Comparison of ENCODE assay signal across 11 cellular contexts in genomic region chr14:74888164-74889158, GRCh38. TPM values are rescaled to one million over a fixed set of nuclear protein-coding genes. Genes with fewer than 3 reads are reported as not detected.
A peak's percentile ranks its signal among the peaks of the same experiment; 100 is the strongest.
DNase-seq lines count a peak whose midpoint lies in the region; ATAC-seq and TF ChIP-seq lines count a peak whose summit lies in the region.
"Had no signal": no experiment of that assay in that cellular context is flagged by ENCODE, and none has a peak within 500 bp of the region (broad histone marks: within the 10 kb centered on the region; RNA-seq: fewer than 3 reads in every experiment).

No MANE protein-coding gene starts in this region.

- intact Hi-C loops in MCF 10A (cut with micrococcal nuclease) (loop anchor here (2.0 kb wide), 1 partner anchor 16 kb away; no protein-coding TSS in a partner anchor), breast epithelium (cut with DNase I; ENCODE audit: low total_unique reads) (no loop called here)

- TF ChIP-seq CTCF in MCF 10A (IDR thresholded peaks at IDR 0.05; ENCODE audit: unreplicated experiment) (no peak), breast epithelium (IDR thresholded peaks at IDR 0.05) (no peak), WERI-Rb-1 (IDR thresholded peaks at IDR 0.05; ENCODE audit: low read depth, low read length) (no peak), fibroblast of the aortic adventitia (IDR thresholded peaks at IDR 0.05; ENCODE audit: insufficient read depth, low read length) (no peak)

- DNase-seq in MCF 10A (ENCODE audit: unreplicated experiment) (peak; percentile 57), breast epithelium (ENCODE audit: low spot score in 2 of 2) (no peak), WERI-Rb-1 (peak; percentile 54), fibroblast of the aortic adventitia (ENCODE audit: low read depth) (peak; percentile 50)
- DNase-seq in stimulated activated naive B cell treated with anti-CD40 and anti-IgM and Interleukin-4, amounts not matched to agents 10 μg/mL and 1 μg/mL and 100 μg/mL, for 72 hours: no peak
- DNase-seq: activated T-cell treated with anti-CD3 and anti-CD28 coated beads, Interleukin-2, amount 50 U/mL, for 1 hour; NCI-H446; occipital lobe had no signal

- POLR2A ChIA-PET in MCF 10A (lab: Yijun Ruan, JAX): interaction anchor here (0.7 to 1.4 kb wide), 2 partner anchors 8 to 13 kb away, joined by 3 to 4 read pairs; no protein-coding TSS in a partner anchor

- H3K27ac Mint-ChIP-seq in MCF 10A (ENCODE audit: low read depth, unreplicated experiment): peak overlapping the region; percentile 71
- peak overlapping the region; percentile 9 for H3K27ac Mint-ChIP-seq in stimulated activated naive B cell treated with anti-CD40 and anti-IgM and Interleukin-4, amounts not matched to agents 10 μg/mL and 1 μg/mL and 100 μg/mL, for 72 hours

- no peak overlapping the region for H3K27ac ChIP-seq in breast epithelium
- peak overlapping the region; percentile 21; the same call in 1 of the 2 replicates for H3K27ac ChIP-seq in WERI-Rb-1

- H3K4me3 Mint-ChIP-seq in MCF 10A (ENCODE audit: unreplicated experiment): peak overlapping the region; percentile 24
- H3K4me3 Mint-ChIP-seq in stimulated activated naive B cell treated with anti-CD40 and anti-IgM and Interleukin-4, amounts not matched to agents 10 μg/mL and 1 μg/mL and 100 μg/mL, for 72 hours: no peak overlapping the region

- no TSS peak for BruUV-seq in MCF 10A (replicated peaks; lab: Mats Ljungman, UMichigan)

- no peak for TF ChIP-seq POLR2A in breast epithelium (IDR thresholded peaks at IDR 0.05)

- H3K9me3 ChIP-seq in breast epithelium (no peaks in the 10 kb centered on the region), WERI-Rb-1 (ENCODE audit: severe bottlenecking) (no peaks in the 10 kb centered on the region)

- H3K27me3 ChIP-seq in breast epithelium (no peaks in the 10 kb centered on the region), WERI-Rb-1 (ENCODE audit: insufficient read depth, low read depth, severe bottlenecking) (no peaks in the 10 kb centered on the region)

- H3K36me3 ChIP-seq in breast epithelium: peaks cover 12% of the 10 kb centered on the region
- H3K36me3 ChIP-seq in WERI-Rb-1: peaks cover 74% of the 10 kb centered on the region

- H3K9me3 Mint-ChIP-seq in MCF 10A (ENCODE audit: unreplicated experiment): no peaks in the 10 kb centered on the region
- no peaks in the 10 kb centered on the region for H3K9me3 Mint-ChIP-seq in stimulated activated naive B cell treated with anti-CD40 and anti-IgM and Interleukin-4, amounts not matched to agents 10 μg/mL and 1 μg/mL and 100 μg/mL, for 72 hours

- CTCF ChIA-PET in MCF 10A (lab: Yijun Ruan, JAX): interaction anchor here (0.5 to 11.7 kb wide), 5 partner anchors 11 to 426 kb away, joined by 3 to 127 read pairs (median 9); no protein-coding TSS in a partner anchor

- ATAC-seq in stimulated activated naive B cell treated with anti-CD40 and anti-IgM and Interleukin-4, amounts not matched to agents 10 μg/mL and 1 μg/mL and 100 μg/mL, for 72 hours (replicated peaks): no peak
- no peak for ATAC-seq in GM18870 (IDR thresholded peaks at IDR 0.05; ENCODE audit: unreplicated experiment)
- no peak for ATAC-seq in HG03108 (IDR thresholded peaks at IDR 0.05; ENCODE audit: unreplicated experiment)
- ATAC-seq in HG03135 (IDR thresholded peaks at IDR 0.05; ENCODE audit: unreplicated experiment): no peak

- H3K27me3 Mint-ChIP-seq in MCF 10A (ENCODE audit: insufficient read depth, unreplicated experiment): no peaks in the 10 kb centered on the region
- no peaks in the 10 kb centered on the region for H3K27me3 Mint-ChIP-seq in stimulated activated naive B cell treated with anti-CD40 and anti-IgM and Interleukin-4, amounts not matched to agents 10 μg/mL and 1 μg/mL and 100 μg/mL, for 72 hours

- H3K4me3 ChIP-seq in breast epithelium (no peak overlapping the region), WERI-Rb-1 (ENCODE audit: low read depth, low read length) (no peak overlapping the region), fibroblast of the aortic adventitia (ENCODE audit: low read depth, low read length) (no peak overlapping the region)

- peaks cover 44% of the 10 kb centered on the region for H3K4me1 Mint-ChIP-seq in MCF 10A (ENCODE audit: insufficient read depth, unreplicated experiment)
- peaks cover 39 to 50% of the 10 kb centered on the region in 2 donors for H3K4me1 Mint-ChIP-seq in stimulated activated naive B cell treated with anti-CD40 and anti-IgM and Interleukin-4, amounts not matched to agents 10 μg/mL and 1 μg/mL and 100 μg/mL, for 72 hours

- H3K36me3 Mint-ChIP-seq in MCF 10A (ENCODE audit: insufficient read depth, unreplicated experiment): peaks cover 75% of the 10 kb centered on the region
- peaks cover 46 to 49% of the 10 kb centered on the region in 2 donors for H3K36me3 Mint-ChIP-seq in stimulated activated naive B cell treated with anti-CD40 and anti-IgM and Interleukin-4, amounts not matched to agents 10 μg/mL and 1 μg/mL and 100 μg/mL, for 72 hours

- peaks cover 2 to 5% of the 10 kb centered on the region in 2 donors for H3K4me1 ChIP-seq in breast epithelium

RNA-seq across cellular contexts. Expression of gene DLST, which starts 6.7 kb away (rescaled TPM):
- 114 and 139 TPM in 2 replicates for total RNA-seq in MCF 10A (2022)
- 100 to 1,000 TPM in 1 of 3 donors, 10 to 100 TPM in 2; 73.4 to 104 (median 76.1) TPM for total RNA-seq in breast epithelium
- total RNA-seq in fibroblast of the aortic adventitia (ENCODE audit: low replicate concordance): 31.1 and 68.5 TPM in 2 replicates

RNA-seq across cellular contexts. Expression of gene PROX2, which starts 12.5 kb away (rescaled TPM):
- total RNA-seq in MCF 10A (2022) (not detected in 2 replicates), breast epithelium (not detected), fibroblast of the aortic adventitia (ENCODE audit: low replicate concordance) (not detected in 2 replicates)
- total RNA-seq: occipital lobe had no signal

RNA-seq across cellular contexts. Expression of gene RPS6KL1, which starts 34.6 kb away (rescaled TPM):
- total RNA-seq in MCF 10A (2022) (8.8 and 12.3 TPM in 2 replicates), breast epithelium (1 to 10 TPM; 2.9 to 5.6 (median 3.3) TPM), fibroblast of the aortic adventitia (ENCODE audit: low replicate concordance) (0.09 and 1.6 TPM in 2 replicates)

Comparison
In these comparisons a context has a peak if more than half of its experiments do, and no peak if none do; other contexts are left out.
1. DNase-seq: peak in MCF 10A (single experiment), WERI-Rb-1 (single experiment) and fibroblast of the aortic adventitia (single experiment); none in breast epithelium (0 of 2) and stimulated activated naive B cell treated with anti-CD40 and anti-IgM and Interleukin-4, amounts not matched to agents 10 μg/mL and 1 μg/mL and 100 μg/mL, for 72 hours (single experiment).